8 cellular contexts compared by ENCODE assay signal in genomic region chr5:178205749-178206047, GRCh38. TPM values are rescaled to one million over a fixed set of nuclear protein-coding genes. Genes with fewer than 3 reads are reported as not detected.
DNase-seq lines count a peak whose midpoint lies in the region; ATAC-seq and TF ChIP-seq lines count a peak whose summit lies in the region.

No MANE protein-coding gene starts in this region.

- H3K4me1 Mint-ChIP-seq in activated T-helper 1 cell treated with anti-CD3 and anti-CD28 coated beads, Interleukin-12 subunit alpha, Interleukin-12 subunit beta, Interleukin-2, Interleukin-4 antibody, amounts not matched to agents 30 ng/mL and 10 ng/mL and 1 ng/mL, durations not matched to agents 14 hours and 24 hours and 36 hours (ENCODE audit: low read depth), result peaks cover 47% of the 10 kb centered on the region

- ATAC-seq in GM19452 (IDR thresholded peaks at IDR 0.05; ENCODE audit: unreplicated experiment), result no peak
- no peak for ATAC-seq in HG03521 (IDR thresholded peaks at IDR 0.05; ENCODE audit: unreplicated experiment)

- peaks cover 51% of the 10 kb centered on the region for H3K79me2 ChIP-seq in smooth muscle cell (ENCODE audit: low read depth)

- H3K4me2 ChIP-seq in smooth muscle cell, result peak overlapping the region; percentile 95

- TF ChIP-seq CTCF in HFF-Myc (IDR thresholded peaks at IDR 0.05; ENCODE audit: low read depth, low read length, missing control alignments) (no peak), smooth muscle cell (IDR thresholded peaks at IDR 0.05; ENCODE audit: borderline replicate concordance, insufficient read depth, poor library complexity, severe bottlenecking) (no peak)

- DNase-seq in HFF-Myc (ENCODE audit: extremely low read depth, low read depth) (no peak), smooth muscle cell (lab: John Stamatoyannopoulos, UW; ENCODE audit: unreplicated experiment) (no peak), NOMO-1 (lab: John Stamatoyannopoulos, UW; ENCODE audit: unreplicated experiment in 2 of 2) (no peak), HT-29 (ENCODE audit: low spot score) (no peak)
- DNase-seq in activated T-helper 1 cell treated with anti-CD3 and anti-CD28 coated beads, Interleukin-12 subunit alpha, Interleukin-12 subunit beta, Interleukin-2, Interleukin-4 antibody, amounts not matched to agents 30 ng/mL and 10 ng/mL and 1 ng/mL, durations not matched to agents 14 hours and 24 hours and 36 hours (ENCODE audit: low spot score), result no peak

- H3K9ac ChIP-seq in iPS-15b (ENCODE audit: low read depth, low read length) (peak overlapping the region; percentile 47), smooth muscle cell (ENCODE audit: low read depth) (peak overlapping the region; percentile 89)

- peaks cover 38% of the 10 kb centered on the region for H3F3A ChIP-seq in smooth muscle cell (ENCODE audit: low read depth)

- WGBS in smooth muscle cell (ENCODE audit: low lambda C conversion rate), result 5% methylated on average over 5 of the region's 5 CpGs

- H3K9me3 ChIP-seq in iPS-15b (ENCODE audit: control insufficient read depth, insufficient read depth, low read length) (no peaks in the 10 kb centered on the region), smooth muscle cell (replicated peaks; ENCODE audit: low read depth) (no peaks in the 10 kb centered on the region)

- peak overlapping the region; percentile 82 for H3K27ac ChIP-seq in smooth muscle cell (ENCODE audit: low read depth)

- peaks cover 2% of the 10 kb centered on the region for H3K27me3 Mint-ChIP-seq in activated T-helper 1 cell treated with anti-CD3 and anti-CD28 coated beads, Interleukin-12 subunit alpha, Interleukin-12 subunit beta, Interleukin-2, Interleukin-4 antibody, amounts not matched to agents 30 ng/mL and 10 ng/mL and 1 ng/mL, durations not matched to agents 14 hours and 24 hours and 36 hours (ENCODE audit: insufficient read depth)

- no peak overlapping the region for H2AFZ ChIP-seq in smooth muscle cell (ENCODE audit: low read depth)

- H3K4me3 ChIP-seq in HFF-Myc (replicated peaks; ENCODE audit: low read depth, low read length) (peak overlapping the region; percentile 97), iPS-15b (ENCODE audit: low read depth, low read length) (peak overlapping the region; percentile 76), smooth muscle cell (peak overlapping the region; percentile 99)

- H3K36me3 ChIP-seq in iPS-15b (ENCODE audit: control insufficient read depth, insufficient read depth, low read length) (peaks cover 47% of the 10 kb centered on the region), smooth muscle cell (ENCODE audit: low read depth) (peaks cover 3% of the 10 kb centered on the region)

- H3K27ac Mint-ChIP-seq in activated T-helper 1 cell treated with anti-CD3 and anti-CD28 coated beads, Interleukin-12 subunit alpha, Interleukin-12 subunit beta, Interleukin-2, Interleukin-4 antibody, amounts not matched to agents 30 ng/mL and 10 ng/mL and 1 ng/mL, durations not matched to agents 14 hours and 24 hours and 36 hours, result peak overlapping the region; percentile 76

- H3K9me3 Mint-ChIP-seq in activated T-helper 1 cell treated with anti-CD3 and anti-CD28 coated beads, Interleukin-12 subunit alpha, Interleukin-12 subunit beta, Interleukin-2, Interleukin-4 antibody, amounts not matched to agents 30 ng/mL and 10 ng/mL and 1 ng/mL, durations not matched to agents 14 hours and 24 hours and 36 hours, result no peaks in the 10 kb centered on the region

- peaks cover 50% of the 10 kb centered on the region for H3K36me3 Mint-ChIP-seq in activated T-helper 1 cell treated with anti-CD3 and anti-CD28 coated beads, Interleukin-12 subunit alpha, Interleukin-12 subunit beta, Interleukin-2, Interleukin-4 antibody, amounts not matched to agents 30 ng/mL and 10 ng/mL and 1 ng/mL, durations not matched to agents 14 hours and 24 hours and 36 hours (ENCODE audit: low read depth)

- peaks cover 56% of the 10 kb centered on the region for H4K20me1 ChIP-seq in smooth muscle cell (ENCODE audit: low read depth)

- peak overlapping the region; percentile 88 for H3K4me3 Mint-ChIP-seq in activated T-helper 1 cell treated with anti-CD3 and anti-CD28 coated beads, Interleukin-12 subunit alpha, Interleukin-12 subunit beta, Interleukin-2, Interleukin-4 antibody, amounts not matched to agents 30 ng/mL and 10 ng/mL and 1 ng/mL, durations not matched to agents 14 hours and 24 hours and 36 hours

- H3K4me1 ChIP-seq in iPS-15b (ENCODE audit: control insufficient read depth, insufficient read depth, low read length) (peaks cover 5% of the 10 kb centered on the region), smooth muscle cell (ENCODE audit: low read depth) (peaks cover 11% of the 10 kb centered on the region)

- intact Hi-C loops in activated T-helper 1 cell treated with anti-CD3 and anti-CD28 coated beads, Interleukin-12 subunit alpha, Interleukin-12 subunit beta, Interleukin-2, Interleukin-4 antibody, amounts not matched to agents 30 ng/mL and 10 ng/mL and 1 ng/mL, durations not matched to agents 14 hours and 24 hours and 36 hours (cut with micrococcal nuclease), result loop anchor here (10.0 kb wide), 2 partner anchors 1181 to 1409 kb away; partner anchors contain the start of gene ZNF346

- H3K27me3 ChIP-seq in iPS-15b (ENCODE audit: control insufficient read depth, insufficient read depth, low read length), result peaks cover 9% of the 10 kb centered on the region
- no peaks in the 10 kb centered on the region for H3K27me3 ChIP-seq in smooth muscle cell (ENCODE audit: low read depth)

RNA-seq across cellular contexts. Expression of gene HNRNPAB, which starts 1.4 kb away (rescaled TPM):
- total RNA-seq in activated T-helper 1 cell treated with anti-CD3 and anti-CD28 coated beads, Interleukin-12 subunit alpha, Interleukin-12 subunit beta, Interleukin-2, Interleukin-4 antibody, amounts not matched to agents 30 ng/mL and 10 ng/mL and 1 ng/mL, durations not matched to agents 14 hours and 24 hours and 36 hours, result 459 and 472 TPM in 2 replicates
- 79.3 and 83.0 TPM in 2 replicates for total RNA-seq in smooth muscle cell
- polyA plus RNA-seq in smooth muscle cell, result 169 and 170 TPM in 2 replicates
- total RNA-seq in HT-29 (2014; rRNA removed; shearing (Covaris generic)), result 212 and 225 TPM in 2 replicates

RNA-seq across cellular contexts. Expression of gene GMCL2, which starts 18.5 kb away (rescaled TPM):
- not detected in 2 replicates for total RNA-seq in activated T-helper 1 cell treated with anti-CD3 and anti-CD28 coated beads, Interleukin-12 subunit alpha, Interleukin-12 subunit beta, Interleukin-2, Interleukin-4 antibody, amounts not matched to agents 30 ng/mL and 10 ng/mL and 1 ng/mL, durations not matched to agents 14 hours and 24 hours and 36 hours
- 0.13 and 0.22 TPM in 2 replicates for total RNA-seq in smooth muscle cell
- not detected in 2 replicates for polyA plus RNA-seq in smooth muscle cell
- not detected in 2 replicates for total RNA-seq in HT-29 (2014; rRNA removed; shearing (Covaris generic))

RNA-seq across cellular contexts. Expression of gene PHYKPL, which starts 26.9 kb away (rescaled TPM):
- total RNA-seq in activated T-helper 1 cell treated with anti-CD3 and anti-CD28 coated beads, Interleukin-12 subunit alpha, Interleukin-12 subunit beta, Interleukin-2, Interleukin-4 antibody, amounts not matched to agents 30 ng/mL and 10 ng/mL and 1 ng/mL, durations not matched to agents 14 hours and 24 hours and 36 hours, result 84.4 and 86.7 TPM in 2 replicates
- 15.7 and 17.1 TPM in 2 replicates for total RNA-seq in smooth muscle cell
- 27.8 and 34.2 TPM in 2 replicates for polyA plus RNA-seq in smooth muscle cell
- 46.0 and 59.0 TPM in 2 replicates for total RNA-seq in HT-29 (2014; rRNA removed; shearing (Covaris generic))

RNA-seq across cellular contexts. Expression of gene NHP2, which starts 52.0 kb away (rescaled TPM):
- 264 and 265 TPM in 2 replicates for total RNA-seq in activated T-helper 1 cell treated with anti-CD3 and anti-CD28 coated beads, Interleukin-12 subunit alpha, Interleukin-12 subunit beta, Interleukin-2, Interleukin-4 antibody, amounts not matched to agents 30 ng/mL and 10 ng/mL and 1 ng/mL, durations not matched to agents 14 hours and 24 hours and 36 hours
- total RNA-seq in smooth muscle cell, result 162 and 324 TPM in 2 replicates
- 166 and 167 TPM in 2 replicates for polyA plus RNA-seq in smooth muscle cell
- 413 and 485 TPM in 2 replicates for total RNA-seq in HT-29 (2014; rRNA removed; shearing (Covaris generic))
